ENCODE assay signal across 21 cellular contexts in the genomic region with DNA sequence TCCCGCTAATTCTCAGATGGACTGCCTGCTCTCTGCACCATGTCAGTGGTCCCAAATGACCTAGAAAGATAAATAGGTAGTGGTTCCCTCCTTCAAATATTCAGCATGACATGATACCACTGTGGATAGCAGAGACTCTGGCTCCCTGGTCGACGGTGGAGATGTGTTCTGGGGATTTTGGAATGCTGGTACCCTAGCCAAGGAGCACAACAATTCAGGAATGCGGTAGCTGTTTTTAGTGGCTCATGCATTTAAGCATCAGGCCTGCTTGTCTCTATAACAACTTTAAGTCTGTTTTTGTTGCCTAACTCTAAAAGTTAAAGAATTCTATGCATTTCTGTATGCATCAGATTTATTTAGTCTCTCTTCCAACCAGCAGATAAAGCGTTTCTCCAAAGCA.
"Had no signal": no experiment of that assay in that cellular context is flagged by ENCODE, and none has a peak within 500 bp of the region (broad histone marks: within the 10 kb centered on the region; RNA-seq: fewer than 3 reads in every experiment).

No MANE protein-coding gene starts in this region.

- H3K27ac ChIP-seq: gastrocnemius medialis, heart right ventricle, sigmoid colon, skin epidermis, stomach, thoracic aorta, uterus had no signal

- H3K4me3 Mint-ChIP-seq: dendritic cell treated with granulocyte-macrophage colony-stimulating factor and Interleukin-4, amounts not matched to agents 40 ng/mL and 50 ng/mL, for 4 days; effector memory CD8-positive, alpha-beta T cell; naive thymus-derived CD4-positive, alpha-beta T cell; type B pancreatic cell had no signal

- H3K27me3 Mint-ChIP-seq: dendritic cell treated with granulocyte-macrophage colony-stimulating factor and Interleukin-4, amounts not matched to agents 40 ng/mL and 50 ng/mL, for 4 days; effector memory CD8-positive, alpha-beta T cell had no signal

- H3K4me1 ChIP-seq: gastrocnemius medialis, sigmoid colon, uterus had no signal

- FAIRE-seq: colon, islet of Langerhans had no signal

- H3K9me3 Mint-ChIP-seq: dendritic cell treated with granulocyte-macrophage colony-stimulating factor and Interleukin-4, amounts not matched to agents 40 ng/mL and 50 ng/mL, for 4 days had no signal

- H3K4me3 ChIP-seq: gastrocnemius medialis, heart right ventricle, sigmoid colon, skin epidermis, stomach, thoracic aorta, uterus had no signal

- DNase-seq: effector memory CD8-positive, alpha-beta T cell; gastrocnemius medialis; heart right ventricle; hypothalamus; kidney glomerular epithelial cell; mammary epithelial cell; naive thymus-derived CD4-positive, alpha-beta T cell; posterior cingulate gyrus; sigmoid colon; stimulated activated CD4-positive, alpha-beta T cell treated with anti-CD3 and anti-CD28 coated beads, Interleukin-2, amount 100 ng/mL, for 24 hours; stimulated activated CD4-positive, alpha-beta T cell treated with anti-CD3 and anti-CD28 coated beads, Interleukin-4, amount 100 ng/mL, for 4 hours; stimulated activated naive CD4-positive, alpha-beta T cell; stomach; substantia nigra; uterus had no signal

- H3K27me3 ChIP-seq: gastrocnemius medialis, heart right ventricle, sigmoid colon, stomach, uterus had no signal

- H3K36me3 Mint-ChIP-seq: naive thymus-derived CD4-positive, alpha-beta T cell; type B pancreatic cell had no signal

- ATAC-seq: effector memory CD8-positive, alpha-beta T cell; gastrocnemius medialis; heart right ventricle; naive thymus-derived CD4-positive, alpha-beta T cell had no signal

- H3K27ac Mint-ChIP-seq: dendritic cell treated with granulocyte-macrophage colony-stimulating factor and Interleukin-4, amounts not matched to agents 40 ng/mL and 50 ng/mL, for 4 days; effector memory CD8-positive, alpha-beta T cell; naive thymus-derived CD4-positive, alpha-beta T cell; type B pancreatic cell had no signal

- H3K36me3 ChIP-seq: gastrocnemius medialis, heart right ventricle, sigmoid colon, stomach, thoracic aorta, uterus had no signal
